1 cellular context compared by ENCODE assay signal in the genomic region with DNA sequence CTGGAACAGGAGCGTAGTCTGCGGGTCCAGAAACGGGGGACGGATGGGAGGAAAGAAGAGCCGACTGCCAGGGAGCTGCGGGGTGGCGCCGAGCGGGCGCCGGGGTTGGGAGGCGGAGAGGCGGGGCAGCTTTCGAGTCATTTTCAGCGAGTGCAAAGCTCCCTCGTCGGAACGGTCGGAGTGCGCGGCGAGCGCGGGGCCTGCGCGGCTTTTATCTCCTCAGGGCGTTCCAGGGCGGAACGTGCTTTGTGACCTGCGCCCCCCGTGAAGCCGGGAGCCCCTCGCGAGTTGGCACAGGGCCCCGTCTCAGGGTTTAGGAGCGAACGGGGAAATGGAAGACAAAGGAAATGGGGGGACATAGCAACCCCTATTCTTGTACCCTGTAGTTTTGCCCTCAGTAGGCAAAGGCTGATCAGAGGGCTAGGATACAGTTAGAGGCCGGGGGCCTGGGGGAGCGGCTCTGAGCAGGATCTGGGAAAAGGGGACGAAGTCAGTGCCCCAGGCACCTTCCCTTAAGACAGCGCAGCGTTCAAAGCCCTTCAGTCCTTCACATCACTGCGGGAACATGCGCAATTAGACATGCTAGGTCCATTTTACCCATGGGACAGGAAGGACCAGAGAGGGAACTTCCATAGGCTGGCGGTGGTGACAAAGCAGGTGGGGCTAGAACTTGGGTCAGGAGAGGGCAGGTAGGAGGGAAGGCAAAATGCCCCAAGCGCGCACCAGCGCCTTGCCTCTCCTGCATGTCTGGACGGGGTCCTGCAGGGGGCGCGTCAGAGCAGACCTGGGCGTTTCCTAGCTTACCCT.
TF ChIP-seq lines count a peak whose summit lies in the region.

No MANE protein-coding gene starts in this region.

TF ChIP-seq in GM12878, 131 proteins besides CTCF, POLR2A, EP300 and RAD21 (continued from another document):
- TF ChIP-seq, protein P1, sequence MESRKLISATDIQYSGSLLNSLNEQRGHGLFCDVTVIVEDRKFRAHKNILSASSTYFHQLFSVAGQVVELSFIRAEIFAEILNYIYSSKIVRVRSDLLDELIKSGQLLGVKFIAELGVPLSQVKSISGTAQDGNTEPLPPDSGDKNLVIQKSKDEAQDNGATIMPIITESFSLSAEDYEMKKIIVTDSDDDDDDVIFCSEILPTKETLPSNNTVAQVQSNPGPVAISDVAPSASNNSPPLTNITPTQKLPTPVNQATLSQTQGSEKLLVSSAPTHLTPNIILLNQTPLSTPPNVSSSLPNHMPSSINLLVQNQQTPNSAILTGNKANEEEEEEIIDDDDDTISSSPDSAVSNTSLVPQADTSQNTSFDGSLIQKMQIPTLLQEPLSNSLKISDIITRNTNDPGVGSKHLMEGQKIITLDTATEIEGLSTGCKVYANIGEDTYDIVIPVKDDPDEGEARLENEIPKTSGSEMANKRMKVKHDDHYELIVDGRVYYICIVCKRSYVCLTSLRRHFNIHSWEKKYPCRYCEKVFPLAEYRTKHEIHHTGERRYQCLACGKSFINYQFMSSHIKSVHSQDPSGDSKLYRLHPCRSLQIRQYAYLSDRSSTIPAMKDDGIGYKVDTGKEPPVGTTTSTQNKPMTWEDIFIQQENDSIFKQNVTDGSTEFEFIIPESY (IDR thresholded peaks at IDR 0.05) = no peak
- TF ChIP-seq IKZF1 (conservative IDR thresholded peaks at IDR 0.05) (0 out of 2 replicates have a peak, but pooled peaks have one; percentile 14), JUNB (IDR thresholded peaks at IDR 0.05) (no peak), SMC3 (IDR thresholded peaks at IDR 0.05; ENCODE audit: borderline replicate concordance, low read length) (peak; percentile 59; the same call in 1 of the 2 replicates), FOS (IDR thresholded peaks at IDR 0.05; ENCODE audit: borderline replicate concordance, extremely low read depth, insufficient read length) (no peak)
- TF ChIP-seq, protein P2, sequence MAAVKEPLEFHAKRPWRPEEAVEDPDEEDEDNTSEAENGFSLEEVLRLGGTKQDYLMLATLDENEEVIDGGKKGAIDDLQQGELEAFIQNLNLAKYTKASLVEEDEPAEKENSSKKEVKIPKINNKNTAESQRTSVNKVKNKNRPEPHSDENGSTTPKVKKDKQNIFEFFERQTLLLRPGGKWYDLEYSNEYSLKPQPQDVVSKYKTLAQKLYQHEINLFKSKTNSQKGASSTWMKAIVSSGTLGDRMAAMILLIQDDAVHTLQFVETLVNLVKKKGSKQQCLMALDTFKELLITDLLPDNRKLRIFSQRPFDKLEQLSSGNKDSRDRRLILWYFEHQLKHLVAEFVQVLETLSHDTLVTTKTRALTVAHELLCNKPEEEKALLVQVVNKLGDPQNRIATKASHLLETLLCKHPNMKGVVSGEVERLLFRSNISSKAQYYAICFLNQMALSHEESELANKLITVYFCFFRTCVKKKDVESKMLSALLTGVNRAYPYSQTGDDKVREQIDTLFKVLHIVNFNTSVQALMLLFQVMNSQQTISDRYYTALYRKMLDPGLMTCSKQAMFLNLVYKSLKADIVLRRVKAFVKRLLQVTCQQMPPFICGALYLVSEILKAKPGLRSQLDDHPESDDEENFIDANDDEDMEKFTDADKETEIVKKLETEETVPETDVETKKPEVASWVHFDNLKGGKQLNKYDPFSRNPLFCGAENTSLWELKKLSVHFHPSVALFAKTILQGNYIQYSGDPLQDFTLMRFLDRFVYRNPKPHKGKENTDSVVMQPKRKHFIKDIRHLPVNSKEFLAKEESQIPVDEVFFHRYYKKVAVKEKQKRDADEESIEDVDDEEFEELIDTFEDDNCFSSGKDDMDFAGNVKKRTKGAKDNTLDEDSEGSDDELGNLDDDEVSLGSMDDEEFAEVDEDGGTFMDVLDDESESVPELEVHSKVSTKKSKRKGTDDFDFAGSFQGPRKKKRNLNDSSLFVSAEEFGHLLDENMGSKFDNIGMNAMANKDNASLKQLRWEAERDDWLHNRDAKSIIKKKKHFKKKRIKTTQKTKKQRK (IDR thresholded peaks at IDR 0.05; ENCODE audit: low read depth, low read length) = no peak
